Comparison of ENCODE assay signal across 31 cellular contexts in the genomic region with DNA sequence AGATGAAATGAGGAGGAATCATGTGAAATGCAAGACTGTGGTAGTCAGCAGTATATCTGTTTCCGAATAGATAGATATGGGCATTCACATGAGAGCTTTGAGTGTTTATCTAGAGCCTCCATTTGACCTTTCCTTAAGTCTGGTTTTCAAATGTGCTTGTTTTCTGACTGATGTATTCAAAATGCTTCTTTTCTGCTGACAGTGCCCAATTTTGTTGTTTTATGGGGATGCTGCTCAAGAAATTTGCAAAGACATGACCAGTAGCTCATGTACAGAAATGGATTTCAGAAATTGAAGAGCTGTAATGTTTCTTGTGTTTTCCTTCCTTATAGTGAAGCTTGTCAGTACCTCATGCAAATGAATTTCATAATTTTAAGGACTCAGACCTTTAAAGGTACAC.
"Had no signal": no experiment of that assay in that cellular context is flagged by ENCODE, and none has a peak within 500 bp of the region (broad histone marks: within the 10 kb centered on the region; RNA-seq: fewer than 3 reads in every experiment).

No MANE protein-coding gene starts in this region.

- DNase-seq: activated CD4-positive, alpha-beta T cell treated with anti-CD3 and anti-CD28 coated beads for 36 hours; activated CD4-positive, alpha-beta T cell treated with anti-CD3 and anti-CD28 coated beads, Interleukin-2, amount 10 ng/mL, durations not matched to agents 7 days and 5 days; activated CD4-positive, alpha-beta T cell treated with anti-CD3 and anti-CD28 coated beads, Interleukin-2, amount 50 U/mL, for 48 hours; activated CD8-positive, alpha-beta memory T cell treated with anti-CD3 and anti-CD28 coated beads, Interleukin-2, amount 50 U/mL, for 4 hours; activated gamma-delta T cell treated with Interleukin-2 at 50 U/mL for 16 hours; activated naive CD4-positive, alpha-beta T cell treated with anti-CD3 and anti-CD28 coated beads for 36 hours; activated T-cell treated with anti-CD3 and anti-CD28 coated beads for 4 hours; activated T-cell treated with anti-CD3 and anti-CD28 coated beads, Interleukin-2, amount 50 U/mL, for 4 hours; adrenal gland; body of pancreas; caudate nucleus; cerebellar nuclear complex; NCI-H1092 treated with DMSO at 0.1 percent for 48 hours; NCI-H1417; NCI-H146; NCI-H187; NCI-H2029 treated with DMSO at 0.1 percent for 48 hours; NCI-H2107; NCI-H226; NCI-H446 treated with DMSO at 0.1 percent for 48 hours; NCI-H82; NK-92 treated with Interleukin-12 subunit alpha and Interleukin-12 subunit beta, amount 100 ng/mL, for 24 hours; PC-9; Right ventricle myocardium superior; SJCRH30 had no signal

- H3K4me1 ChIP-seq: adrenal gland, body of pancreas, SJCRH30 had no signal

- H3K4me3 Mint-ChIP-seq: activated CD4-positive, alpha-beta T cell treated with anti-CD3 and anti-CD28 coated beads for 36 hours; activated CD4-positive, alpha-beta T cell treated with anti-CD3 and anti-CD28 coated beads, Interleukin-2, amount 10 ng/mL, durations not matched to agents 7 days and 5 days; activated naive CD4-positive, alpha-beta T cell treated with anti-CD3 and anti-CD28 coated beads for 36 hours; activated T-cell treated with anti-CD3 and anti-CD28 coated beads, Interleukin-2, amount 50 U/mL, for 4 hours; activated T-helper 1 cell treated with anti-CD3 and anti-CD28 coated beads, Interleukin-12 subunit alpha, Interleukin-12 subunit beta, Interleukin-2, Interleukin-4 antibody, amounts not matched to agents 30 ng/mL and 10 ng/mL and 1 ng/mL, durations not matched to agents 14 hours and 24 hours and 36 hours; T-helper 1 cell treated with Interleukin-12 subunit alpha and Interleukin-12 subunit beta and Interleukin-4 antibody, amounts not matched to agents 30 μg/mL and 1 μg/mL, for 36 hours; T-helper 2 cell treated with Interferon-gamma antibody and Interleukin-4, amounts not matched to agents 5 μg/mL and 100 μg/mL, for 36 hours had no signal

- H3K4me2 ChIP-seq: PC-9 had no signal

- H3K9me3 Mint-ChIP-seq: activated CD4-positive, alpha-beta T cell treated with anti-CD3 and anti-CD28 coated beads, Interleukin-2, amount 10 ng/mL, durations not matched to agents 7 days and 5 days had no signal

- H3K27ac ChIP-seq: adrenal gland, body of pancreas, PC-9, RWPE1, SJCRH30, SK-N-MC had no signal

- H3K36me3 ChIP-seq: adrenal gland, SJCRH30 had no signal

- H3K4me3 ChIP-seq: adrenal gland, body of pancreas, PC-9, SJCRH30, SK-N-MC had no signal

- H3K27me3 Mint-ChIP-seq: activated CD4-positive, alpha-beta T cell treated with anti-CD3 and anti-CD28 coated beads for 36 hours; activated CD4-positive, alpha-beta T cell treated with anti-CD3 and anti-CD28 coated beads, Interleukin-2, amount 10 ng/mL, durations not matched to agents 7 days and 5 days had no signal

- H2AFZ ChIP-seq: PC-9 had no signal

- ATAC-seq: activated CD4-positive, alpha-beta T cell treated with anti-CD3 and anti-CD28 coated beads for 36 hours; activated naive CD4-positive, alpha-beta T cell treated with anti-CD3 and anti-CD28 coated beads, Interleukin-2, amount 50 U/mL, for 72 hours; activated T-cell treated with anti-CD3 and anti-CD28 coated beads, Interleukin-2, amount 50 U/mL, for 4 hours; body of pancreas had no signal

- H3K27ac Mint-ChIP-seq: activated CD4-positive, alpha-beta T cell treated with anti-CD3 and anti-CD28 coated beads for 36 hours; activated CD4-positive, alpha-beta T cell treated with anti-CD3 and anti-CD28 coated beads, Interleukin-2, amount 10 ng/mL, durations not matched to agents 7 days and 5 days; activated naive CD4-positive, alpha-beta T cell treated with anti-CD3 and anti-CD28 coated beads for 36 hours; activated naive CD4-positive, alpha-beta T cell treated with anti-CD3 and anti-CD28 coated beads, Interleukin-2, amount 50 U/mL, for 72 hours; activated T-helper 1 cell treated with anti-CD3 and anti-CD28 coated beads, Interleukin-12 subunit alpha, Interleukin-12 subunit beta, Interleukin-2, Interleukin-4 antibody, amounts not matched to agents 30 ng/mL and 10 ng/mL and 1 ng/mL, durations not matched to agents 14 hours and 24 hours and 36 hours; T-helper 1 cell treated with Interleukin-12 subunit alpha and Interleukin-12 subunit beta and Interleukin-4 antibody, amounts not matched to agents 30 μg/mL and 1 μg/mL, for 36 hours; T-helper 2 cell treated with Interferon-gamma antibody and Interleukin-4, amounts not matched to agents 5 μg/mL and 100 μg/mL, for 36 hours had no signal

- H3K27me3 ChIP-seq: adrenal gland, body of pancreas had no signal

- H3K9me3 ChIP-seq: adrenal gland, body of pancreas, SJCRH30 had no signal

- H3K4me1 Mint-ChIP-seq: activated CD4-positive, alpha-beta T cell treated with anti-CD3 and anti-CD28 coated beads for 36 hours; activated CD4-positive, alpha-beta T cell treated with anti-CD3 and anti-CD28 coated beads, Interleukin-2, amount 10 ng/mL, durations not matched to agents 7 days and 5 days had no signal
